In the genomic region with DNA sequence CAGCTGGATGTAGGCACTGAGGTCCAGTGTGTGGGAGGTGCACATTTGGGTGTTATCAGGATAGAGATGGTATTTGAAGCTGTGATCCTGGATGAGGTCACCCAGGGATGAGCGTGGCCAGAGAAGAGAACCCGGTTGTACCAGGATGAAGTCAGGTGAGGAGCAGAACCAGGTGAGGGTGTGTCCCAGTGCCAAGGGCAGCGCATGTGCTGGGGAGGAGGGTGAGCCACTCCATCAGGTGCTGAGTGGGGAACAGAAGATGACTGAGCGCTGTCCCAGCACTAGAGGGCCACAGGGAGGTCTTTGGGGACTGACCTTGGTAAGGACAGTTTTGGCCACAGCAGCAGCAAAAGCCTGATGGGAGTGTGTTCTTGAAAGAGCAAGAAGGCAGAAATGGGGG, we compare ENCODE assay signal across 1 cellular context.
TF ChIP-seq lines count a peak whose summit lies in the region.

No MANE protein-coding gene starts in this region.

TF ChIP-seq in HepG2, 621 proteins besides CTCF, POLR2A, EP300 and RAD21 (continued from another document):
- TF ChIP-seq, protein P1, sequence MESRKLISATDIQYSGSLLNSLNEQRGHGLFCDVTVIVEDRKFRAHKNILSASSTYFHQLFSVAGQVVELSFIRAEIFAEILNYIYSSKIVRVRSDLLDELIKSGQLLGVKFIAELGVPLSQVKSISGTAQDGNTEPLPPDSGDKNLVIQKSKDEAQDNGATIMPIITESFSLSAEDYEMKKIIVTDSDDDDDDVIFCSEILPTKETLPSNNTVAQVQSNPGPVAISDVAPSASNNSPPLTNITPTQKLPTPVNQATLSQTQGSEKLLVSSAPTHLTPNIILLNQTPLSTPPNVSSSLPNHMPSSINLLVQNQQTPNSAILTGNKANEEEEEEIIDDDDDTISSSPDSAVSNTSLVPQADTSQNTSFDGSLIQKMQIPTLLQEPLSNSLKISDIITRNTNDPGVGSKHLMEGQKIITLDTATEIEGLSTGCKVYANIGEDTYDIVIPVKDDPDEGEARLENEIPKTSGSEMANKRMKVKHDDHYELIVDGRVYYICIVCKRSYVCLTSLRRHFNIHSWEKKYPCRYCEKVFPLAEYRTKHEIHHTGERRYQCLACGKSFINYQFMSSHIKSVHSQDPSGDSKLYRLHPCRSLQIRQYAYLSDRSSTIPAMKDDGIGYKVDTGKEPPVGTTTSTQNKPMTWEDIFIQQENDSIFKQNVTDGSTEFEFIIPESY (CRISPR knock-in tag; IDR thresholded peaks at IDR 0.05) = 0 out of 2 replicates have a peak, but pooled peaks have one; percentile 43
- TF ChIP-seq PHF8 (CRISPR knock-in tag; IDR thresholded peaks at IDR 0.05) (no peak), ZNF260 (CRISPR knock-in tag; IDR thresholded peaks at IDR 0.05; ENCODE audit: borderline replicate concordance, low read depth) (no peak), ZNF263 (CRISPR knock-in tag; IDR thresholded peaks at IDR 0.05) (peak; percentile 96), BCL6 (CRISPR knock-in tag; IDR thresholded peaks at IDR 0.05) (no peak), SNAPC2 (CRISPR knock-in tag; IDR thresholded peaks at IDR 0.05) (no peak), RFX5 (IDR thresholded peaks at IDR 0.05; ENCODE audit: low read depth, low read length) (no peak), AKAP8 (CRISPR knock-in tag; IDR thresholded peaks at IDR 0.05) (0 out of 2 replicates have a peak, but pooled peaks have one; percentile 55), ZNF768 (CRISPR knock-in tag; IDR thresholded peaks at IDR 0.05) (peak; percentile 40; the same call in 1 of the 2 replicates), TBL1XR1 (IDR thresholded peaks at IDR 0.05; ENCODE audit: borderline replicate concordance, low read length, partially characterized antibody) (no peak), ZFP90 (CRISPR knock-in tag; IDR thresholded peaks at IDR 0.05; ENCODE audit: borderline replicate concordance) (no peak), ZFP36L2 (CRISPR knock-in tag; IDR thresholded peaks at IDR 0.05) (no peak), LCORL (IDR thresholded peaks at IDR 0.05) (no peak), LCORL (CRISPR knock-in tag; IDR thresholded peaks at IDR 0.05) (no peak), EEA1 (CRISPR knock-in tag; IDR thresholded peaks at IDR 0.05; ENCODE audit: borderline replicate concordance) (no peak), AGO2 (optimal IDR thresholded peaks at IDR 0.05; ENCODE audit: low read depth, low read length) (no peak), MEIS1 (CRISPR knock-in tag; IDR thresholded peaks at IDR 0.05; ENCODE audit: borderline replicate concordance) (no peak)
- TF ChIP-seq, protein P2, sequence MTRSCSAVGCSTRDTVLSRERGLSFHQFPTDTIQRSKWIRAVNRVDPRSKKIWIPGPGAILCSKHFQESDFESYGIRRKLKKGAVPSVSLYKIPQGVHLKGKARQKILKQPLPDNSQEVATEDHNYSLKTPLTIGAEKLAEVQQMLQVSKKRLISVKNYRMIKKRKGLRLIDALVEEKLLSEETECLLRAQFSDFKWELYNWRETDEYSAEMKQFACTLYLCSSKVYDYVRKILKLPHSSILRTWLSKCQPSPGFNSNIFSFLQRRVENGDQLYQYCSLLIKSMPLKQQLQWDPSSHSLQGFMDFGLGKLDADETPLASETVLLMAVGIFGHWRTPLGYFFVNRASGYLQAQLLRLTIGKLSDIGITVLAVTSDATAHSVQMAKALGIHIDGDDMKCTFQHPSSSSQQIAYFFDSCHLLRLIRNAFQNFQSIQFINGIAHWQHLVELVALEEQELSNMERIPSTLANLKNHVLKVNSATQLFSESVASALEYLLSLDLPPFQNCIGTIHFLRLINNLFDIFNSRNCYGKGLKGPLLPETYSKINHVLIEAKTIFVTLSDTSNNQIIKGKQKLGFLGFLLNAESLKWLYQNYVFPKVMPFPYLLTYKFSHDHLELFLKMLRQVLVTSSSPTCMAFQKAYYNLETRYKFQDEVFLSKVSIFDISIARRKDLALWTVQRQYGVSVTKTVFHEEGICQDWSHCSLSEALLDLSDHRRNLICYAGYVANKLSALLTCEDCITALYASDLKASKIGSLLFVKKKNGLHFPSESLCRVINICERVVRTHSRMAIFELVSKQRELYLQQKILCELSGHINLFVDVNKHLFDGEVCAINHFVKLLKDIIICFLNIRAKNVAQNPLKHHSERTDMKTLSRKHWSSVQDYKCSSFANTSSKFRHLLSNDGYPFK (CRISPR knock-in tag; IDR thresholded peaks at IDR 0.05; ENCODE audit: borderline replicate concordance) = no peak
- TF ChIP-seq, protein P3, sequence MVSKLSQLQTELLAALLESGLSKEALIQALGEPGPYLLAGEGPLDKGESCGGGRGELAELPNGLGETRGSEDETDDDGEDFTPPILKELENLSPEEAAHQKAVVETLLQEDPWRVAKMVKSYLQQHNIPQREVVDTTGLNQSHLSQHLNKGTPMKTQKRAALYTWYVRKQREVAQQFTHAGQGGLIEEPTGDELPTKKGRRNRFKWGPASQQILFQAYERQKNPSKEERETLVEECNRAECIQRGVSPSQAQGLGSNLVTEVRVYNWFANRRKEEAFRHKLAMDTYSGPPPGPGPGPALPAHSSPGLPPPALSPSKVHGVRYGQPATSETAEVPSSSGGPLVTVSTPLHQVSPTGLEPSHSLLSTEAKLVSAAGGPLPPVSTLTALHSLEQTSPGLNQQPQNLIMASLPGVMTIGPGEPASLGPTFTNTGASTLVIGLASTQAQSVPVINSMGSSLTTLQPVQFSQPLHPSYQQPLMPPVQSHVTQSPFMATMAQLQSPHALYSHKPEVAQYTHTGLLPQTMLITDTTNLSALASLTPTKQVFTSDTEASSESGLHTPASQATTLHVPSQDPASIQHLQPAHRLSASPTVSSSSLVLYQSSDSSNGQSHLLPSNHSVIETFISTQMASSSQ (IDR thresholded peaks at IDR 0.05; ENCODE audit: low read depth) = no peak
- TF ChIP-seq, protein P3 (CRISPR knock-in tag; IDR thresholded peaks at IDR 0.05; ENCODE audit: borderline replicate concordance) = no peak
- TF ChIP-seq, protein P4, sequence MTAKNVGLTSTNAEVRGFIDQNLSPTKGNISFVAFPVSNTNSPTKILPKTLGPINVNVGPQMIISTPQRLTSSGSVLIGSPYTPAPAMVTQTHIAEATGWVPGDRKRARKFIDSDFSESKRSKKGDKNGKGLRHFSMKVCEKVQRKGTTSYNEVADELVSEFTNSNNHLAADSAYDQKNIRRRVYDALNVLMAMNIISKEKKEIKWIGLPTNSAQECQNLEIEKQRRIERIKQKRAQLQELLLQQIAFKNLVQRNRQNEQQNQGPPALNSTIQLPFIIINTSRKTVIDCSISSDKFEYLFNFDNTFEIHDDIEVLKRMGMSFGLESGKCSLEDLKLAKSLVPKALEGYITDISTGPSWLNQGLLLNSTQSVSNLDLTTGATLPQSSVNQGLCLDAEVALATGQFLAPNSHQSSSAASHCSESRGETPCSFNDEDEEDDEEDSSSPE (CRISPR knock-in tag; IDR thresholded peaks at IDR 0.05) = no peak
- TF ChIP-seq, protein P5, sequence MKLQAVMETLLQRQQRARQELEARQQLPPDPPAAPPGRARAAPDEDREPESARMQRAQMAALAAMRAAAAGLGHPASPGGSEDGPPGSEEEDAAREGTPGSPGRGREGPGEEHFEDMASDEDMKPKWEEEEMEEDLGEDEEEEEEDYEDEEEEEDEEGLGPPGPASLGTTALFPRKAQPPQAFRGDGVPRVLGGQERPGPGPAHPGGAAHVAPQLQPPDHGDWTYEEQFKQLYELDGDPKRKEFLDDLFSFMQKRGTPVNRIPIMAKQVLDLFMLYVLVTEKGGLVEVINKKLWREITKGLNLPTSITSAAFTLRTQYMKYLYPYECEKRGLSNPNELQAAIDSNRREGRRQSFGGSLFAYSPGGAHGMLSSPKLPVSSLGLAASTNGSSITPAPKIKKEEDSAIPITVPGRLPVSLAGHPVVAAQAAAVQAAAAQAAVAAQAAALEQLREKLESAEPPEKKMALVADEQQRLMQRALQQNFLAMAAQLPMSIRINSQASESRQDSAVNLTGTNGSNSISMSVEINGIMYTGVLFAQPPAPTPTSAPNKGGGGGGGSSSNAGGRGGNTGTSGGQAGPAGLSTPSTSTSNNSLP (IDR thresholded peaks at IDR 0.05; ENCODE audit: low read depth, low read length) = no peak
